Comparison of ENCODE assay signal across 13 cellular contexts in genomic region chr1:55064861-55065263, GRCh38. TPM values are rescaled to one million over a fixed set of nuclear protein-coding genes. Genes with fewer than 3 reads are reported as not detected.
DNase-seq lines count a peak whose midpoint lies in the region; ATAC-seq, FAIRE-seq and TF ChIP-seq lines count a peak whose summit lies in the region.
"Had no signal": no experiment of that assay in that cellular context is flagged by ENCODE, and none has a peak within 500 bp of the region (broad histone marks: within the 10 kb centered on the region; RNA-seq: fewer than 3 reads in every experiment).

No MANE protein-coding gene starts in this region.

- peak; percentile 52 for ATAC-seq in Right ventricle myocardium inferior
- ATAC-seq in upper lobe of right lung: peak; percentile 79

- no peak overlapping the region for H3K4me2 ChIP-seq in keratinocyte (ENCODE audit: control insufficient read depth, extremely low read depth, insufficient read depth, low read depth, low read length)
- H3K4me2 ChIP-seq: smooth muscle cell had no signal

- H3K27me3 ChIP-seq in right atrium auricular region (no peaks in the 10 kb centered on the region), keratinocyte (ENCODE audit: control insufficient read depth, extremely low read depth, insufficient read depth, low read length) (no peaks in the 10 kb centered on the region), upper lobe of right lung (no peaks in the 10 kb centered on the region)
- H3K27me3 ChIP-seq: breast epithelium had no signal

- H3K79me2 ChIP-seq in keratinocyte (ENCODE audit: control insufficient read depth, insufficient read depth, low read length): peaks cover 4% of the 10 kb centered on the region

- H3K9me1 ChIP-seq in keratinocyte (ENCODE audit: control insufficient read depth, extremely low read depth, insufficient read depth, low read length): no peaks in the 10 kb centered on the region

- H3K9me3 ChIP-seq in right atrium auricular region: no peaks in the 10 kb centered on the region
- H3K9me3 ChIP-seq in keratinocyte (ENCODE audit: control insufficient read depth, low read depth, low read length): no peaks in the 10 kb centered on the region
- no peaks in the 10 kb centered on the region for H3K9me3 ChIP-seq in upper lobe of right lung
- H3K9me3 ChIP-seq: breast epithelium had no signal

- H4K20me1 ChIP-seq in keratinocyte (ENCODE audit: control insufficient read depth, extremely low read depth, insufficient read depth, low read length): peaks cover 11% of the 10 kb centered on the region

- H3K27ac ChIP-seq in right atrium auricular region (peak overlapping the region in 1 of 2 donors; percentile 72), keratinocyte (ENCODE audit: control insufficient read depth, insufficient read depth, low read length) (no peak overlapping the region), upper lobe of right lung (no peak overlapping the region)

- dilution Hi-C loops in keratinocyte (cut with MboI; ENCODE audit: extremely low pct_ligation_motif_present, low sequenced_read_pairs): no loop called here

- intact Hi-C loops in Right ventricle myocardium inferior (cut with DNase I) (no loop called here), upper lobe of right lung (cut with DNase I) (no loop called here)

- no peak overlapping the region for H2AFZ ChIP-seq in keratinocyte (ENCODE audit: control insufficient read depth, low read length)

- H3K4me3 ChIP-seq in right atrium auricular region (no peak overlapping the region), keratinocyte (ENCODE audit: control insufficient read depth in 2 of 3, extremely low read depth in 1 of 3, insufficient read depth in 2 of 3, low read depth in 1 of 3, low read length in 3 of 3) (no peak overlapping the region), upper lobe of right lung (no peak overlapping the region)
- H3K4me3 ChIP-seq: breast epithelium, GM12878, smooth muscle cell had no signal

- no peak for DNase-seq in Right ventricle myocardium inferior (ENCODE audit: missing footprints)
- no peak for DNase-seq in right atrium auricular region (ENCODE audit: low spot score)
- DNase-seq in amniotic epithelial cell (ENCODE audit: low read depth): peak; percentile 82
- DNase-seq in keratinocyte (ENCODE audit: low read depth, low spot score): no peak
- peak; percentile 65 for DNase-seq in upper lobe of right lung
- no peak for DNase-seq in activated gamma-delta T cell treated with Interleukin-2 at 50 U/mL for 16 hours
- DNase-seq in mesenteric fat pad (ENCODE audit: low spot score): no peak
- no peak for DNase-seq in activated CD4-positive, alpha-beta T cell treated with anti-CD3 and anti-CD28 coated beads for 48 hours
- DNase-seq: NK-92 treated with Interleukin-12 subunit alpha and Interleukin-12 subunit beta, amount 100 ng/mL, for 24 hours had no signal

- H3K4me1 ChIP-seq in right atrium auricular region (peaks cover 0 to 32% of the 10 kb centered on the region in 2 donors), keratinocyte (ENCODE audit: control insufficient read depth, extremely low read depth, insufficient read depth, low read length) (peaks cover 5% of the 10 kb centered on the region), upper lobe of right lung (peaks cover 13% of the 10 kb centered on the region)

- TF ChIP-seq CTCF in right atrium auricular region (IDR thresholded peaks at IDR 0.05) (no peak), keratinocyte (optimal IDR thresholded peaks at IDR 0.05 in 1 of 3, IDR thresholded peaks at IDR 0.05 in 1 of 3, conservative IDR thresholded peaks at IDR 0.05 in 1 of 3; ENCODE audit: extremely low read depth in 1 of 3, insufficient read depth in 2 of 3, low read length in 3 of 3) (no peak), upper lobe of right lung (IDR thresholded peaks at IDR 0.05) (no peak)

- H3K36me3 ChIP-seq in right atrium auricular region (peaks cover 6% of the 10 kb centered on the region), keratinocyte (ENCODE audit: control insufficient read depth in 2 of 2, extremely low read depth in 1 of 2, insufficient read depth in 2 of 2, low read length in 2 of 2) (peaks cover 40 to 68% of the 10 kb centered on the region in 2 experiments), upper lobe of right lung (peaks cover 32% of the 10 kb centered on the region)
- H3K36me3 ChIP-seq: breast epithelium had no signal

- no peak overlapping the region for H3K9ac ChIP-seq in keratinocyte (ENCODE audit: control insufficient read depth, extremely low read depth, insufficient read depth, low read length)

- peak; percentile 60 for FAIRE-seq in keratinocyte (lab: Jason Lieb, UNC)
- FAIRE-seq: GM12878 had no signal

RNA-seq across cellular contexts. Expression of gene PCSK9, which starts 25.5 kb away (rescaled TPM):
- total RNA-seq in Right ventricle myocardium inferior (not detected), right atrium auricular region (under 1 TPM in 1 of 2 donors, not detected in 1; 0.47 TPM), upper lobe of right lung (23.5 TPM), mesenteric fat pad (0.26 TPM)
- 56.0 to 86.2 TPM (median 61.7 TPM) in 3 replicates for polyA plus RNA-seq in keratinocyte
- polyA plus RNA-seq in keratinocyte (2011; ENCODE audit: low read depth): 1.7 TPM
- polyA plus RNA-seq in keratinocyte (2011; cell fraction: cytosol; rRNA removed): 13.3 and 22.9 TPM in 2 replicates
- 101 and 129 TPM in 2 replicates for polyA plus RNA-seq in keratinocyte (2011; cell fraction: nucleus; rRNA removed)
- 7.3 and 119 TPM in 2 replicates for polyA plus RNA-seq in keratinocyte (2012; ENCODE audit: low replicate concordance)
- polyA minus RNA-seq in keratinocyte: 42.3 to 107 TPM (median 53.2 TPM) in 3 replicates
- 71.6 TPM for polyA minus RNA-seq in keratinocyte (2011; cell fraction: cytosol; rRNA and poly(A)+ RNA removed)
- polyA minus RNA-seq in keratinocyte (2011; cell fraction: nucleus; rRNA and poly(A)+ RNA removed): 148 and 180 TPM in 2 replicates
- total RNA-seq: subcutaneous adipose tissue had no signal

Comparison
In these comparisons a context has a peak if more than half of its experiments do, and no peak if none do; other contexts are left out.
1. DNase-seq: peak in amniotic epithelial cell (single experiment) and upper lobe of right lung (single experiment); none in Right ventricle myocardium inferior (single experiment), right atrium auricular region (single experiment), keratinocyte (single experiment), activated gamma-delta T cell treated with Interleukin-2 at 50 U/mL for 16 hours (single experiment), mesenteric fat pad (single experiment) and activated CD4-positive, alpha-beta T cell treated with anti-CD3 and anti-CD28 coated beads for 48 hours (single experiment).
2. RNA of gene PCSK9, which starts 25.5 kb away (total RNA-seq): 23.5 TPM in upper lobe of right lung (single experiment); 0.47 TPM in right atrium auricular region, 0.26 TPM in mesenteric fat pad (single experiment) and not detected in Right ventricle myocardium inferior (single experiment); every median in the first group is over 10 times any median in the second.